8 cellular contexts compared by ENCODE assay signal in the genomic region with DNA sequence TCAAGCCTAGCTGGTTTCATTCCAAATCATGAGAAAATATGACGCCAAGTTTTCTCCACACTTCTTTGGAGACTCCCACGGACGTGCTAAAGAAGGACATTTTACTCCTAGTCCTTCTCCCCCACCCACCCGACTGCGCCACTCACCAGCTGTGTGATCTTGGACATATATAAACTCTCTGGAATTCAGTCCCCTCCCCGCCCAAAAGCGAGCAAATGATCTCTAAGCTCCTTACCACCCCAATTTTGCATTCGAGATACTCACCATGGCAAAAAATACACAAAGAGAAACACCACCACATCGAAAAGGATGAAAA. TPM values are rescaled to one million over a fixed set of nuclear protein-coding genes. Genes with fewer than 3 reads are reported as not detected.
DNase-seq lines count a peak whose midpoint lies in the region; ATAC-seq and TF ChIP-seq lines count a peak whose summit lies in the region.

No MANE protein-coding gene starts in this region.

- H3K27me3 Mint-ChIP-seq in activated naive CD8-positive, alpha-beta T cell: no peaks in the 10 kb centered on the region

- peak overlapping the region; percentile 98 for H3K27ac ChIP-seq in left ventricle myocardium inferior (replicated peaks)
- peak overlapping the region; percentile 85 to 93 (median 92) for H3K27ac ChIP-seq in sigmoid colon

- H3K4me3 ChIP-seq in left ventricle myocardium inferior (peak overlapping the region; percentile 90), sigmoid colon (peak overlapping the region; percentile 56 to 87 (median 68))

- H3K9me3 Mint-ChIP-seq in activated naive CD8-positive, alpha-beta T cell (ENCODE audit: low read depth): no peaks in the 10 kb centered on the region

- no peak for TF ChIP-seq CTCF in left ventricle myocardium inferior (IDR thresholded peaks at IDR 0.05; ENCODE audit: borderline replicate concordance)
- no peak for TF ChIP-seq CTCF in sigmoid colon (IDR thresholded peaks at IDR 0.05)

- no peak for TF ChIP-seq POLR2A in sigmoid colon (IDR thresholded peaks at IDR 0.05)

- H3K27me3 ChIP-seq in left ventricle myocardium inferior (ENCODE audit: low read depth): no peaks in the 10 kb centered on the region
- no peaks in the 10 kb centered on the region for H3K27me3 ChIP-seq in sigmoid colon

- WGBS in sigmoid colon, 2 donors: 0% methylated on average over 9 of the region's 9 CpGs

- H3K27ac Mint-ChIP-seq in activated naive CD8-positive, alpha-beta T cell: peak overlapping the region; percentile 99

- intact Hi-C loops in left ventricle myocardium inferior (cut with micrococcal nuclease): no loop called here
- intact Hi-C loops in sigmoid colon (cut with DNase I): no loop called here

- peaks cover 16% of the 10 kb centered on the region for H3K36me3 Mint-ChIP-seq in activated naive CD8-positive, alpha-beta T cell

- peaks cover 37% of the 10 kb centered on the region for H3K4me1 Mint-ChIP-seq in activated naive CD8-positive, alpha-beta T cell (ENCODE audit: low read depth)

- H3K36me3 ChIP-seq in left ventricle myocardium inferior (peaks cover 36% of the 10 kb centered on the region), sigmoid colon (peaks cover 0 to 18% (median 0%) of the 10 kb centered on the region in 4 donors)

- peaks cover 60% of the 10 kb centered on the region for H3K4me1 ChIP-seq in left ventricle myocardium inferior
- peaks cover 0 to 29% (median 25%) of the 10 kb centered on the region in 4 donors for H3K4me1 ChIP-seq in sigmoid colon

- peak overlapping the region; percentile 98 for H3K4me3 Mint-ChIP-seq in activated naive CD8-positive, alpha-beta T cell

- ATAC-seq in GM19463 (IDR thresholded peaks at IDR 0.05; ENCODE audit: unreplicated experiment) (peak; percentile 13), HG03571 (IDR thresholded peaks at IDR 0.05; ENCODE audit: unreplicated experiment) (peak; percentile 11)

- DNase-seq in AG08395 (ENCODE audit: low spot score): peak; percentile 27
- peak; percentile 41 for DNase-seq in left ventricle myocardium inferior
- peak; percentile 78 for DNase-seq in sigmoid colon
- DNase-seq in T1000 (lab: John Stamatoyannopoulos, UW): no peak
- no peak for DNase-seq in foreskin melanocyte

- H3K9me3 ChIP-seq in left ventricle myocardium inferior (replicated peaks) (no peaks in the 10 kb centered on the region), sigmoid colon (no peaks in the 10 kb centered on the region)

- no peak for TF ChIP-seq EP300 in sigmoid colon (IDR thresholded peaks at IDR 0.05)

RNA-seq across cellular contexts. Expression of gene FABP2, which starts 21.9 kb away (rescaled TPM):
- total RNA-seq in left ventricle myocardium inferior (not detected), sigmoid colon (not detected)
- polyA plus RNA-seq in sigmoid colon: 100 to 1,000 TPM in 2 of 3 donors, 10 to 100 TPM in 1; 22.1 to 167 (median 110) TPM

Comparison
In these comparisons a context has a peak if more than half of its experiments do, and no peak if none do; other contexts are left out.
1. DNase-seq: peak in AG08395 (single experiment), left ventricle myocardium inferior (single experiment) and sigmoid colon (single experiment); none in T1000 (single experiment) and foreskin melanocyte (single experiment).